1 cellular context compared by ENCODE assay signal in the genomic region with DNA sequence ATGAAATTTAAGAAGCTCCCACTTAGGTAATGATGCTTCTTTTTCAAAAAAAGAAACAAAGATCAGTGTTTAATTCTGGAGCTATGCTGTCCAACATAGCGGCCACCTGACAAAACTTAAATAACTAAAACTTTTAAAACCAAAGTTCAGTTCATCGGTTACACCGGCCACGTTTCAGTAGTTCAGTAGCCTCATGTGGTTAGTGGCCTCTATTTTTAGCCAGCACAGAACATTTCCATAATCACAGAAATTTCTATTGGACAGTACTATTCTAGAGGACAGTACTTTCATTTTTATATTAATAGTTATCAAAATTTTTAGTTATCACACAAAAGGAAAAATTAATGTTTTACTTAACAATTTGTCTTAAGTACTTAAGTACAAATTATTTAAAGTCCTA.
TF ChIP-seq lines count a peak whose summit lies in the region.

No MANE protein-coding gene starts in this region.

TF ChIP-seq in HepG2, 621 proteins besides CTCF, POLR2A, EP300 and RAD21 (continued from another document):
- TF ChIP-seq, protein P1, sequence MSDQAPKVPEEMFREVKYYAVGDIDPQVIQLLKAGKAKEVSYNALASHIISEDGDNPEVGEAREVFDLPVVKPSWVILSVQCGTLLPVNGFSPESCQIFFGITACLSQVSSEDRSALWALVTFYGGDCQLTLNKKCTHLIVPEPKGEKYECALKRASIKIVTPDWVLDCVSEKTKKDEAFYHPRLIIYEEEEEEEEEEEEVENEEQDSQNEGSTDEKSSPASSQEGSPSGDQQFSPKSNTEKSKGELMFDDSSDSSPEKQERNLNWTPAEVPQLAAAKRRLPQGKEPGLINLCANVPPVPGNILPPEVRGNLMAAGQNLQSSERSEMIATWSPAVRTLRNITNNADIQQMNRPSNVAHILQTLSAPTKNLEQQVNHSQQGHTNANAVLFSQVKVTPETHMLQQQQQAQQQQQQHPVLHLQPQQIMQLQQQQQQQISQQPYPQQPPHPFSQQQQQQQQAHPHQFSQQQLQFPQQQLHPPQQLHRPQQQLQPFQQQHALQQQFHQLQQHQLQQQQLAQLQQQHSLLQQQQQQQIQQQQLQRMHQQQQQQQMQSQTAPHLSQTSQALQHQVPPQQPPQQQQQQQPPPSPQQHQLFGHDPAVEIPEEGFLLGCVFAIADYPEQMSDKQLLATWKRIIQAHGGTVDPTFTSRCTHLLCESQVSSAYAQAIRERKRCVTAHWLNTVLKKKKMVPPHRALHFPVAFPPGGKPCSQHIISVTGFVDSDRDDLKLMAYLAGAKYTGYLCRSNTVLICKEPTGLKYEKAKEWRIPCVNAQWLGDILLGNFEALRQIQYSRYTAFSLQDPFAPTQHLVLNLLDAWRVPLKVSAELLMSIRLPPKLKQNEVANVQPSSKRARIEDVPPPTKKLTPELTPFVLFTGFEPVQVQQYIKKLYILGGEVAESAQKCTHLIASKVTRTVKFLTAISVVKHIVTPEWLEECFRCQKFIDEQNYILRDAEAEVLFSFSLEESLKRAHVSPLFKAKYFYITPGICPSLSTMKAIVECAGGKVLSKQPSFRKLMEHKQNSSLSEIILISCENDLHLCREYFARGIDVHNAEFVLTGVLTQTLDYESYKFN (CRISPR knock-in tag; conservative IDR thresholded peaks at IDR 0.05) = no peak
- no peak for TF ChIP-seq AGO2 (optimal IDR thresholded peaks at IDR 0.05; ENCODE audit: low read depth, low read length)
- no peak for TF ChIP-seq ZNF446 (CRISPR knock-in tag; IDR thresholded peaks at IDR 0.05)
- TF ChIP-seq DBP (CRISPR knock-in tag; IDR thresholded peaks at IDR 0.05; ENCODE audit: not compliant biosample characterization) = no peak
- TF ChIP-seq FOXA1 (IDR thresholded peaks at IDR 0.05) = no peak
- TF ChIP-seq FOXA1 (CRISPR knock-in tag; IDR thresholded peaks at IDR 0.05) = no peak
- TF ChIP-seq RAD51 (IDR thresholded peaks at IDR 0.05; ENCODE audit: borderline replicate concordance) = no peak
- no peak for TF ChIP-seq WIZ (CRISPR knock-in tag; IDR thresholded peaks at IDR 0.05)
- TF ChIP-seq, protein P2, sequence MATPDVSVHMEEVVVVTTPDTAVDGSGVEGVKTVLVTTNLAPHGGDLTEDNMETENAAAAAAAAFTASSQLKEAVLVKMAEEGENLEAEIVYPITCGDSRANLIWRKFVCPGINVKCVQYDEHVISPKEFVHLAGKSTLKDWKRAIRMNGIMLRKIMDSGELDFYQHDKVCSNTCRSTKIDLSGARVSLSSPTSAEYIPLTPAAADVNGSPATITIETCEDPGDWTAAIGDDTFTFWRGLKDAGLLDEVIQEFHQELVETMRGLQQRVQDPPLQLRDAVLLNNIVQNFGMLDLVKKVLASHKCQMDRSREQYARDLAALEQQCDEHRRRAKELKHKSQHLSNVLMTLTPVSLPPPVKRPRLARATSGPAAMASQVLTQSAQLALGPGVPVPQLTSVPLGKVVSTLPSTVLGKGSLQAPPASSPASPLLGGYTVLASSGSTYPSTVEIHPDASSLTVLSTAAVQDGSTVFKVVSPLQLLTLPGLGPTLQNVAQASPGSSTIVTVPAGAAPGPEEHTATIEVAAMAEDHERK (CRISPR knock-in tag; IDR thresholded peaks at IDR 0.05; ENCODE audit: low read depth) = no peak
